ENCODE assay signal across 14 cellular contexts in the genomic region with DNA sequence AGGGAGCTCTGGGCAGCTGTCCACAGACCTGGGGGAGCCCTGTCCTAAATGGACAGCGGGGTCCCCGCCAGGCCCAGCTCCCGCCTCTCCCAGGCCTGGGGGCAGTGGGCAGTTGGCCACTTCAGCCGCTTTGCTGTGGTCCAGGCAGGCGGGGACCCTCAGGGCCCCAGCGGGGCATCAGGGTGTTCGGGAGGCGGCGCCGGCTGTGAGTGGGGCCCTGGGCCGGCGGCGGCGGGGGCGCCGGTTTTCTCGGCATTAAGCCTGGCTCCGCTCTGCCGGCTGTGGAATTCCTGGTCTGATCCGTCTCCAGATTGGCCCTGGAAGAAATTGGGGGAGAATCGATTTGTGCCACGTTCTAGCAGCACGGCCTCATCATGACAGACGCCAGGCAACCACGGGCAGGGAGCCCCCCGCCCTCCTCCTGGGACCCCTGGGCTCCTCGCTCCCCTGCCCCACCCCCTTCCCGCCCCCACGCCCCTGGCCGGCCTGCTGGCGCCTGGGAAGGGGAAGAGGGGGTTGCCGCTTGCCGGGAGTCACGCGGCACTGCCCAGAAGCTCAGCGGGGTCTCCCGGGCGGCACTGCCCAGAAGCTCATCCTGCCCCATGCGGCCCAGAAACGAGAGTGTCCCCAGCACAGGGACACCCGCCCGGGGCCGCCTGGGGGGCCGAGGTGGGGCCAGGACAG. TPM values are rescaled to one million over a fixed set of nuclear protein-coding genes. Genes with fewer than 3 reads are reported as not detected.
DNase-seq lines count a peak whose midpoint lies in the region.
"Had no signal": no experiment of that assay in that cellular context is flagged by ENCODE, and none has a peak within 500 bp of the region (broad histone marks: within the 10 kb centered on the region; RNA-seq: fewer than 3 reads in every experiment).

No MANE protein-coding gene starts in this region.

- H3K79me2 ChIP-seq in mesendoderm (ENCODE audit: control insufficient read depth, insufficient read depth, low read length) = no peaks in the 10 kb centered on the region

- no peaks in the 10 kb centered on the region for H3K27me3 ChIP-seq in mesendoderm (ENCODE audit: insufficient read depth, low read length, poor library complexity)

- H3K79me1 ChIP-seq in mesendoderm (ENCODE audit: low read length) = no peaks in the 10 kb centered on the region

- H3K4me1 ChIP-seq in mesendoderm (ENCODE audit: control insufficient read depth, low read depth, low read length) = no peaks in the 10 kb centered on the region

- no peak overlapping the region for H3K4me3 ChIP-seq in mesendoderm (ENCODE audit: low read length)
- H3K4me3 ChIP-seq: PC-9, SJSA1 had no signal

- H3K4me2 ChIP-seq in mesendoderm (ENCODE audit: low read length) = no peak overlapping the region
- H3K4me2 ChIP-seq: PC-9 had no signal

- no peak overlapping the region for H3K18ac ChIP-seq in mesendoderm (ENCODE audit: low read length)

- no peak overlapping the region for H3K9ac ChIP-seq in mesendoderm (ENCODE audit: low read length)

- no peak overlapping the region for H3K4ac ChIP-seq in mesendoderm (ENCODE audit: low read depth, low read length)

- H3K56ac ChIP-seq in mesendoderm (ENCODE audit: low read length) = no peak overlapping the region

- no peak overlapping the region for H4K8ac ChIP-seq in mesendoderm (ENCODE audit: low read depth, low read length)

- DNase-seq in NCI-H1417 (lab: John Stamatoyannopoulos, UW) = peak in 2 of 3 experiments; percentile 42 to 58
- DNase-seq in NCI-H1417 treated with DMSO at 0.1 percent for 48 hours (lab: John Stamatoyannopoulos, UW) = no peak
- peak; percentile 18 for DNase-seq in NCI-H2227 treated with DMSO at 0.1 percent for 48 hours (lab: John Stamatoyannopoulos, UW)
- DNase-seq in left kidney (ENCODE audit: low read depth, low spot score) = peak; percentile 73
- no peak for DNase-seq in mesendoderm
- no peak for DNase-seq in HK-2 (ENCODE audit: unreplicated experiment)
- DNase-seq in retina = no peak
- no peak for DNase-seq in stimulated activated CD8-positive, alpha-beta memory T cell treated with anti-CD3 and anti-CD28 coated beads, Interleukin-4, amount 100 ng/mL, for 48 hours
- DNase-seq: 8988T, NCI-H1930, NCI-H510A treated with DMSO at 0.1 percent for 48 hours, T-helper 1 cell had no signal

- no CpG with 5 or more reads among the region's 44 CpGs for WGBS in mesendoderm (ENCODE audit: extremely low coverage, insufficient coverage, low lambda C conversion rate)

- H2AK5ac ChIP-seq in mesendoderm (ENCODE audit: low read length) = no peak overlapping the region

- no peak overlapping the region for H2BK120ac ChIP-seq in mesendoderm (ENCODE audit: low read depth, low read length)

- H3K27ac ChIP-seq in mesendoderm (ENCODE audit: low read depth, low read length) = no peak overlapping the region
- H3K27ac ChIP-seq: PC-9, SJSA1 had no signal

- H2BK5ac ChIP-seq in mesendoderm (ENCODE audit: low read length) = no peak overlapping the region

- H4K5ac ChIP-seq in mesendoderm (ENCODE audit: low read length) = no peak overlapping the region

- H2BK15ac ChIP-seq in mesendoderm (replicated peaks; ENCODE audit: low read depth) = no peak overlapping the region

- H3K23ac ChIP-seq in mesendoderm (ENCODE audit: low read length) = no peak overlapping the region

- no peaks in the 10 kb centered on the region for H3K36me3 ChIP-seq in mesendoderm (ENCODE audit: control insufficient read depth, insufficient read depth, low read length)
- H3K36me3 ChIP-seq: SJSA1 had no signal

RNA-seq across cellular contexts. Expression of gene SSTR5, which starts 28.6 kb away (rescaled TPM):
- polyA plus RNA-seq in mesendoderm (2013, experiment 1 of 2) = 0.03 TPM
- polyA plus RNA-seq in mesendoderm (2013, experiment 2 of 2) = not detected

RNA-seq across cellular contexts. Expression of gene C1QTNF8, which starts 52.1 kb away (rescaled TPM):
- polyA plus RNA-seq in mesendoderm (2013, experiment 1 of 2) = not detected
- polyA plus RNA-seq in mesendoderm (2013, experiment 2 of 2) = not detected

Comparison
In these comparisons a context has a peak if more than half of its experiments do, and no peak if none do; other contexts are left out.
1. DNase-seq: peak in NCI-H1417 (2 of 3), NCI-H2227 treated with DMSO at 0.1 percent for 48 hours (single experiment) and left kidney (single experiment); none in NCI-H1417 treated with DMSO at 0.1 percent for 48 hours (single experiment), mesendoderm (single experiment), HK-2 (single experiment), retina (single experiment) and stimulated activated CD8-positive, alpha-beta memory T cell treated with anti-CD3 and anti-CD28 coated beads, Interleukin-4, amount 100 ng/mL, for 48 hours (single experiment).